10 cellular contexts compared by ENCODE assay signal in the genomic region with DNA sequence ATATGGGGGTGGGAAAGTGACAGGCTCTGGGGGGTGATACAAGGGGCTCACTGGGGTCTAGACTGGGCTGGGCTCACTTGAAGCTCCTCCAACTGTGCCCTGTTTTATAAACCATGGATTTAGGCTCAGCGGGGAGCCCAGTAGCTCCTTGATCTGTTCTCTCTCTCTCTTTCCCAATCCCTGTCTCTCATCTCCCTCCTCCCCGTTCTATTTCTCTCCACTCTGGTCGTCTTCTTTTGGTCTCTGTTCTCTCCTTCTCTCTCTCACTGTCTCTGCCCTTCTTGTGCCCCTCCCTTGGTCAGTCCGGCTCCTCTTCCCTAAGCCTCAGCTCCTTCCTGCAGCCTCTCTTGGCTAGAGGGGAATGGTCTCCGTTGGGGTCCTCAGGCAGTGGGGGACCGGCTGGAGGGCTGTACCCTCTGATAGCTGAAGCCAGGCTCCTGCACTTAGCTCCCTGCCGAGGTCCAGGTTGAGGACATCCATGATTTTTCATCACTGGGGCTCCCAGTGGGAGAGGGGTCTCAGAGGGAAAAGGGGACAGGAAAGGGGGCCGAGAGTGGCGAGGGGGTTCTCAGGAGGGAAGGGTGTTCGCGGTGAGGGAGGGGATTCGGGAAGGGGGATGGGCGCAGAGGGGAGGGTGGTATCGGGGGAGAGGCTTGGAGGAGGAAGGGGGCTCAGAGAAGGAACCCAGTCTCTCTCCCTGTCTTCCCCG. TPM values are rescaled to one million over a fixed set of nuclear protein-coding genes. Genes with fewer than 3 reads are reported as not detected.
DNase-seq lines count a peak whose midpoint lies in the region; TF ChIP-seq lines count a peak whose summit lies in the region.
"Had no signal": no experiment of that assay in that cellular context is flagged by ENCODE, and none has a peak within 500 bp of the region (broad histone marks: within the 10 kb centered on the region; RNA-seq: fewer than 3 reads in every experiment).

No MANE protein-coding gene starts in this region.

- no peaks in the 10 kb centered on the region for H3K36me3 Mint-ChIP-seq in activated naive CD4-positive, alpha-beta T cell treated with anti-CD3 and anti-CD28 coated beads, Interleukin-2, amount 10 ng/mL, durations not matched to agents 7 days and 5 days
- no peaks in the 10 kb centered on the region for H3K36me3 Mint-ChIP-seq in type B pancreatic cell

- H3K9me3 Mint-ChIP-seq in activated naive CD4-positive, alpha-beta T cell treated with anti-CD3 and anti-CD28 coated beads, Interleukin-2, amount 10 ng/mL, durations not matched to agents 7 days and 5 days, result no peaks in the 10 kb centered on the region
- no peaks in the 10 kb centered on the region for H3K9me3 Mint-ChIP-seq in type B pancreatic cell

- peaks cover 10% of the 10 kb centered on the region for H3K4me1 Mint-ChIP-seq in activated naive CD4-positive, alpha-beta T cell treated with anti-CD3 and anti-CD28 coated beads, Interleukin-2, amount 10 ng/mL, durations not matched to agents 7 days and 5 days
- H3K4me1 Mint-ChIP-seq in type B pancreatic cell (ENCODE audit: unreplicated experiment), result no peaks in the 10 kb centered on the region

- TF ChIP-seq CTCF in type B pancreatic cell (conservative IDR thresholded peaks at IDR 0.05), result no peak

- H3K27me3 ChIP-seq in layer of hippocampus (ENCODE audit: control insufficient read depth, insufficient read depth, low read length), result peaks cover 9% of the 10 kb centered on the region

- no peak for DNase-seq in activated naive CD4-positive, alpha-beta T cell treated with anti-CD3 and anti-CD28 coated beads, Interleukin-2, amount 10 ng/mL, durations not matched to agents 7 days and 5 days
- DNase-seq in activated naive CD4-positive, alpha-beta T cell (lab: John Stamatoyannopoulos, UW), result no peak
- no peak for DNase-seq in type B pancreatic cell (ENCODE audit: extremely low spot score, unreplicated experiment)
- no peak for DNase-seq in glomerular visceral epithelial cell (ENCODE audit: extremely low spot score)
- no peak for DNase-seq in cerebellum (ENCODE audit: low spot score)
- no peak for DNase-seq in nucleus accumbens (lab: John Stamatoyannopoulos, UW)
- DNase-seq: cortex of kidney, NCI-H1105 treated with DMSO at 0.1 percent for 48 hours had no signal

- H3K27me3 Mint-ChIP-seq in activated naive CD4-positive, alpha-beta T cell treated with anti-CD3 and anti-CD28 coated beads, Interleukin-2, amount 10 ng/mL, durations not matched to agents 7 days and 5 days, result peaks cover 92% of the 10 kb centered on the region
- peaks cover 79% of the 10 kb centered on the region for H3K27me3 Mint-ChIP-seq in type B pancreatic cell

- H3K4me3 Mint-ChIP-seq in activated naive CD4-positive, alpha-beta T cell treated with anti-CD3 and anti-CD28 coated beads, Interleukin-2, amount 10 ng/mL, durations not matched to agents 7 days and 5 days, result no peak overlapping the region
- peak overlapping the region; percentile 34 for H3K4me3 Mint-ChIP-seq in type B pancreatic cell

- H3K27ac ChIP-seq in angular gyrus (ENCODE audit: low read depth, low read length) (peak overlapping the region; percentile 92), layer of hippocampus (ENCODE audit: low read depth, low read length) (peak overlapping the region; percentile 42)

- H3K27ac Mint-ChIP-seq in activated naive CD4-positive, alpha-beta T cell treated with anti-CD3 and anti-CD28 coated beads, Interleukin-2, amount 10 ng/mL, durations not matched to agents 7 days and 5 days, result peak overlapping the region; percentile 37
- no peak overlapping the region for H3K27ac Mint-ChIP-seq in type B pancreatic cell

- CTCF ChIA-PET in activated naive CD4-positive, alpha-beta T cell treated with anti-CD3 and anti-CD28 coated beads, Interleukin-2, amount 10 ng/mL, durations not matched to agents 7 days and 5 days (lab: Charles Lee), result no interaction called here

RNA-seq across cellular contexts. Expression of a gene that starts 8.5 kb away (rescaled TPM):
- total RNA-seq in type B pancreatic cell (ENCODE audit: low replicate concordance) (4.3 and 6.2 TPM in 2 replicates), cerebellum (27.4 TPM)

RNA-seq across cellular contexts. Expression of a gene that starts 39.6 kb away (rescaled TPM):
- total RNA-seq in type B pancreatic cell (ENCODE audit: low replicate concordance), result 87.1 and 93.6 TPM in 2 replicates
- total RNA-seq in cerebellum, result 31.4 TPM
